Comparison of ENCODE assay signal across 21 cellular contexts in the genomic region with DNA sequence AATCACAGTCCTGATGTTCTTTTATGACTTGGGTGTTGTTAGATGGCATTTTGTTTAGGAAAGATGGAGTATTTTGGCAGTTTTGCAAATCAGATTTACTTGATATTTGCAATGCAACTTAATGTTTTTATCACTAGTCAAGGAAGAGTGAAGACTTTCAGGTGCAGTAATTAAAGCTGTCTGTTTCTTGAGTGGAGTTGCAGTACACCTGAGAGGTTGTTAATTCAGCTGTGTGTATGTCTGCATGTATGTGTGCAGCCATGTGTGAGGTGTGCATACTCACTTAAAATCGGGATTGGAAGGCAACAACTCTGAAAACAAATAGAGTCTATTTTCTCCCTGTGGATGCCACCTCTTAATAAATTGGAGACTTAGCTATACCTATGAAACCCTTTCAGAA.
DNase-seq lines count a peak whose midpoint lies in the region; ATAC-seq and TF ChIP-seq lines count a peak whose summit lies in the region.
"Had no signal": no experiment of that assay in that cellular context is flagged by ENCODE, and none has a peak within 500 bp of the region (broad histone marks: within the 10 kb centered on the region; RNA-seq: fewer than 3 reads in every experiment).

No MANE protein-coding gene starts in this region.

- ATAC-seq in GM18519 (IDR thresholded peaks at IDR 0.05; ENCODE audit: low FRiP score, unreplicated experiment): no peak
- ATAC-seq: A549; activated CD8-positive, alpha-beta T cell treated with anti-CD3 and anti-CD28 coated beads, Interleukin-2, amount 10 ng/mL, durations not matched to agents 7 days and 5 days; HCT116 had no signal

- H3K36me3 Mint-ChIP-seq in nephron progenitor cell (ENCODE audit: low read depth): no peaks in the 10 kb centered on the region
- H3K36me3 Mint-ChIP-seq: activated naive CD8-positive, alpha-beta T cell treated with anti-CD3 and anti-CD28 coated beads, Interleukin-2, amount 10 ng/mL, durations not matched to agents 7 days and 5 days had no signal

- H3K9me3 Mint-ChIP-seq in nephron progenitor cell: no peaks in the 10 kb centered on the region
- H3K9me3 Mint-ChIP-seq: activated naive CD8-positive, alpha-beta T cell treated with anti-CD3 and anti-CD28 coated beads, Interleukin-2, amount 10 ng/mL, durations not matched to agents 7 days and 5 days had no signal

- H3K27ac ChIP-seq in VCaP: peak overlapping the region; percentile 89
- H3K27ac ChIP-seq: A549, HL-60, vagina had no signal

- no peak for TF ChIP-seq CTCF in VCaP (conservative IDR thresholded peaks at IDR 0.05)
- no peak for TF ChIP-seq CTCF in nephron progenitor cell (IDR thresholded peaks at IDR 0.05)

- H3K4me1 Mint-ChIP-seq in nephron progenitor cell: peaks cover 91% of the 10 kb centered on the region
- H3K4me1 Mint-ChIP-seq: activated naive CD8-positive, alpha-beta T cell treated with anti-CD3 and anti-CD28 coated beads, Interleukin-2, amount 10 ng/mL, durations not matched to agents 7 days and 5 days had no signal

- H3K4me3 Mint-ChIP-seq in nephron progenitor cell: peak overlapping the region; percentile 47
- H3K4me3 Mint-ChIP-seq: activated CD8-positive, alpha-beta T cell treated with anti-CD3 and anti-CD28 coated beads, Interleukin-2, amount 10 ng/mL, durations not matched to agents 7 days and 5 days; activated naive CD8-positive, alpha-beta T cell treated with anti-CD3 and anti-CD28 coated beads, Interleukin-2, amount 10 ng/mL, durations not matched to agents 7 days and 5 days had no signal

- no peaks in the 10 kb centered on the region for H3K27me3 Mint-ChIP-seq in nephron progenitor cell (ENCODE audit: low read depth, poor library complexity)
- H3K27me3 Mint-ChIP-seq: activated naive CD8-positive, alpha-beta T cell treated with anti-CD3 and anti-CD28 coated beads, Interleukin-2, amount 10 ng/mL, durations not matched to agents 7 days and 5 days had no signal

- DNase-seq in NCI-H146 treated with DMSO at 0.1 percent for 48 hours (lab: John Stamatoyannopoulos, UW; ENCODE audit: unreplicated experiment) (peak; percentile 13), NCI-H146 (lab: John Stamatoyannopoulos, UW) (no peak), DMS79 treated with DMSO at 0.1 percent for 48 hours (lab: John Stamatoyannopoulos, UW) (peak; percentile 77), nephron progenitor cell (no peak), dermis blood vessel endothelial cell (no peak)
- DNase-seq in activated T-cell treated with anti-CD3 and anti-CD28 coated beads, Interleukin-2, amount 50 U/mL, for 1 hour: no peak
- DNase-seq: activated CD4-positive, alpha-beta T cell treated with anti-CD3 and anti-CD28 coated beads for 1 hour; activated CD8-positive, alpha-beta T cell treated with anti-CD3 and anti-CD28 coated beads, Interleukin-2, amount 10 ng/mL, durations not matched to agents 7 days and 5 days; activated effector memory CD4-positive, alpha-beta T cell treated with anti-CD3 and anti-CD28 coated beads, Interleukin-2, amount 50 U/mL, for 16 hours; activated naive CD8-positive, alpha-beta T cell treated with anti-CD3 and anti-CD28 coated beads, Interleukin-2, amount 10 ng/mL, durations not matched to agents 7 days and 5 days; activated T-cell treated with anti-CD3 and anti-CD28 coated beads for 4 hours; central memory CD4-positive, alpha-beta T cell; COR-L47; NCI-H82; occipital lobe had no signal

- peak overlapping the region; percentile 49 for H3K27ac Mint-ChIP-seq in nephron progenitor cell
- H3K27ac Mint-ChIP-seq: activated CD8-positive, alpha-beta T cell treated with anti-CD3 and anti-CD28 coated beads, Interleukin-2, amount 10 ng/mL, durations not matched to agents 7 days and 5 days; activated naive CD8-positive, alpha-beta T cell treated with anti-CD3 and anti-CD28 coated beads, Interleukin-2, amount 10 ng/mL, durations not matched to agents 7 days and 5 days had no signal

Comparison
In these comparisons a context has a peak if more than half of its experiments do, and no peak if none do; other contexts are left out.
1. DNase-seq: peak in NCI-H146 treated with DMSO at 0.1 percent for 48 hours (single experiment) and DMS79 treated with DMSO at 0.1 percent for 48 hours (single experiment); none in NCI-H146 (single experiment), nephron progenitor cell (single experiment), dermis blood vessel endothelial cell (single experiment) and activated T-cell treated with anti-CD3 and anti-CD28 coated beads, Interleukin-2, amount 50 U/mL, for 1 hour (single experiment).